ENCODE assay signal across 8 cellular contexts in genomic region chr15:38217181-38217580, GRCh38. TPM values are rescaled to one million over a fixed set of nuclear protein-coding genes. Genes with fewer than 3 reads are reported as not detected.
DNase-seq lines count a peak whose midpoint lies in the region; ATAC-seq and TF ChIP-seq lines count a peak whose summit lies in the region.

No MANE protein-coding gene starts in this region.

- no peak overlapping the region for H3K27ac Mint-ChIP-seq in activated naive CD4-positive, alpha-beta T cell treated with anti-CD3 and anti-CD28 coated beads for 36 hours

- no peak overlapping the region for H3K4me3 ChIP-seq in fibroblast of villous mesenchyme (ENCODE audit: low read depth, low read length)

- peak; percentile 7 for DNase-seq in activated naive CD4-positive, alpha-beta T cell treated with anti-CD3 and anti-CD28 coated beads for 36 hours
- DNase-seq in activated naive CD4-positive, alpha-beta T cell treated with anti-CD3 and anti-CD28 coated beads, Interleukin-2, amount 50 U/mL, for 16 hours: no peak
- DNase-seq in fibroblast of villous mesenchyme (ENCODE audit: low read depth) (peak; percentile 88), middle frontal gyrus (ENCODE audit: extremely low spot score, low spot score) (no peak), GM19240 (ENCODE audit: insufficient read length, low spot score) (no peak)

- no peaks in the 10 kb centered on the region for H3K9me3 Mint-ChIP-seq in activated naive CD4-positive, alpha-beta T cell treated with anti-CD3 and anti-CD28 coated beads for 36 hours

- peaks cover 2% of the 10 kb centered on the region for H3K4me1 Mint-ChIP-seq in activated naive CD4-positive, alpha-beta T cell treated with anti-CD3 and anti-CD28 coated beads for 36 hours (ENCODE audit: low read depth)

- ATAC-seq in SK-N-SH treated with all-trans-retinoic acid at 6 μM for 48 hours: peak; percentile 53
- ATAC-seq in HG03025 (IDR thresholded peaks at IDR 0.05; ENCODE audit: low FRiP score, unreplicated experiment): no peak
- ATAC-seq in GM21528 (IDR thresholded peaks at IDR 0.05; ENCODE audit: low FRiP score, unreplicated experiment): no peak

- H3K36me3 Mint-ChIP-seq in activated naive CD4-positive, alpha-beta T cell treated with anti-CD3 and anti-CD28 coated beads for 36 hours (ENCODE audit: low read depth): no peaks in the 10 kb centered on the region

- CTCF ChIA-PET in activated naive CD4-positive, alpha-beta T cell treated with anti-CD3 and anti-CD28 coated beads for 36 hours (lab: Charles Lee): no interaction called here

- intact Hi-C loops in activated naive CD4-positive, alpha-beta T cell treated with anti-CD3 and anti-CD28 coated beads for 36 hours (cut with micrococcal nuclease): no loop called here

- no peak overlapping the region for H3K4me3 Mint-ChIP-seq in activated naive CD4-positive, alpha-beta T cell treated with anti-CD3 and anti-CD28 coated beads for 36 hours

- peaks cover 3% of the 10 kb centered on the region for H3K27me3 Mint-ChIP-seq in activated naive CD4-positive, alpha-beta T cell treated with anti-CD3 and anti-CD28 coated beads for 36 hours (ENCODE audit: low read depth)

- TF ChIP-seq CTCF in fibroblast of villous mesenchyme (IDR thresholded peaks at IDR 0.05; ENCODE audit: insufficient read depth, low read depth, low read length): no peak

TF ChIP-seq in SK-N-SH treated with all-trans-retinoic acid at 6 μM for 48 hours, 23 proteins besides CTCF, POLR2A, EP300 and RAD21:
- TF ChIP-seq GLIS3 (CRISPR knock-in tag; IDR thresholded peaks at IDR 0.05) (no peak), ZNF70 (CRISPR knock-in tag; IDR thresholded peaks at IDR 0.05) (no peak), SNAI2 (CRISPR knock-in tag; IDR thresholded peaks at IDR 0.05) (no peak), TCF4 (CRISPR knock-in tag; IDR thresholded peaks at IDR 0.05; ENCODE audit: borderline replicate concordance) (no peak), ZFP3 (CRISPR knock-in tag; IDR thresholded peaks at IDR 0.05) (no peak), CREB5 (CRISPR knock-in tag; IDR thresholded peaks at IDR 0.05; ENCODE audit: low read depth) (no peak), ZNF8 (CRISPR knock-in tag; IDR thresholded peaks at IDR 0.05) (no peak)
TF ChIP-seq in SK-N-SH treated with all-trans-retinoic acid at 6 μM for 48 hours: peak in this region for 0.

RNA-seq across cellular contexts. Expression of gene SPRED1, which starts 35.5 kb away (rescaled TPM):
- under 1 TPM; 0.62 to 0.74 TPM for total RNA-seq in activated naive CD4-positive, alpha-beta T cell treated with anti-CD3 and anti-CD28 coated beads for 36 hours
- total RNA-seq in fibroblast of villous mesenchyme: 45.4 and 55.7 TPM in 2 replicates

Comparison
In these comparisons a context has a peak if more than half of its experiments do, and no peak if none do; other contexts are left out.
1. DNase-seq: peak in activated naive CD4-positive, alpha-beta T cell treated with anti-CD3 and anti-CD28 coated beads for 36 hours (single experiment) and fibroblast of villous mesenchyme (single experiment); none in activated naive CD4-positive, alpha-beta T cell treated with anti-CD3 and anti-CD28 coated beads, Interleukin-2, amount 50 U/mL, for 16 hours (single experiment), middle frontal gyrus (single experiment) and GM19240 (single experiment).
2. RNA of gene SPRED1, which starts 35.5 kb away (total RNA-seq): 45.4 to 55.7 TPM in fibroblast of villous mesenchyme; 0.62 to 0.74 TPM in activated naive CD4-positive, alpha-beta T cell treated with anti-CD3 and anti-CD28 coated beads for 36 hours; every median in the first group is over 10 times any median in the second.